Comparison of ENCODE assay signal across 1 cellular context in the genomic region with DNA sequence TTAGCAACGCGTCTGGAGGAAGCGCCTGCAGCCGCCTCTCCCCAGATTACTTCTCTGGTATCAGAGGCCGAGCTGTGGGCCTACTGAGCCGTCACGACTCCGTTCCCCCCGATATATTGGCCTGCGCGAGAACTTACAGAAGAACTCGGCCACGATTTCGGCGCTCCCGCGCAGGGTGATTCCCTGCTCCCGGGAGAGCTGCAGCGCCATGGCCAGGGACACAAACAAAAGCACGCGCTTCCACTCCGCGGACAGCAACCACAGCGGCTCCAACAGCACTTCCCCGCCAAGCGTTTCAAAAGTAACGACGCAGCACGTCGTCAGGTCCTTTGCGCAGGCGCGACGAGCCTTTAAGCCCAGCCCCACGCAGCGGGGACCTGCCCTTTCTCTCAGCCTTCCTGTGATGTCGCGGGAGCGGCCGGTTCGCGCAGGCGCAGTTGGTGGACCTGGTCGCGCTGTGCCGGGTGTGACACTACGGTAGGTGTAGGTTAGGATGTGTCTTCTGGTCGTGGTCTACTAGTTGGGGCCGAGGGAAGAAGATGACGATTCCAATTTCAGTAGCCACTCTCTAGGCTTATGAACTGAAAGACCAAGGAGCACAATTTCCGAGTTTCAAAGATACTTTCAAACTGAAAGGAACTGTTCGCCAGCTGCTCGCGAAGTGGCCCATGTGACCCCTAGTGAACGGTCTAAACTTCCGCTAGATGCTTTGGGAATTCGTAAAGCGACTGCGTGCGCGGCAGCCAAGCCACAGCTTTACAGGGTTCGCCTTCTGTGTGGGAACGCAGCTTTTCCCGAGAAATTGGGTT.
TF ChIP-seq lines count a peak whose summit lies in the region.

Gene MAD2L1 (minus strand): TSS at position 324 of the 809 bp plus-strand sequence. CDS start 114 bp downstream, at position 210.

TF ChIP-seq in H1, 55 proteins besides CTCF, POLR2A, EP300 and RAD21 (continued from another document):
- TF ChIP-seq CHD7 (IDR thresholded peaks at IDR 0.05; ENCODE audit: insufficient replicate concordance, low read length), result no peak
- no peak for TF ChIP-seq EZH2 (IDR thresholded peaks at IDR 0.05; ENCODE audit: low read depth, low read length, severe bottlenecking)
- peak; percentile 75 for TF ChIP-seq RBBP5 (IDR thresholded peaks at IDR 0.05; ENCODE audit: borderline replicate concordance, low read depth, low read length)
- peak; percentile 88 for TF ChIP-seq ASH2L (IDR thresholded peaks at IDR 0.05; ENCODE audit: low read length)
- peak; percentile 59 for TF ChIP-seq TBP (IDR thresholded peaks at IDR 0.05; ENCODE audit: low read depth, low read length)
- 0 out of 2 replicates have a peak, but pooled peaks have one; percentile 52 for TF ChIP-seq SP4 (IDR thresholded peaks at IDR 0.05; ENCODE audit: low read length)
- TF ChIP-seq, protein P1, sequence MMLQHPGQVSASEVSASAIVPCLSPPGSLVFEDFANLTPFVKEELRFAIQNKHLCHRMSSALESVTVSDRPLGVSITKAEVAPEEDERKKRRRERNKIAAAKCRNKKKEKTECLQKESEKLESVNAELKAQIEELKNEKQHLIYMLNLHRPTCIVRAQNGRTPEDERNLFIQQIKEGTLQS (IDR thresholded peaks at IDR 0.05; ENCODE audit: insufficient read depth, low read depth, low read length), result peak; percentile 48; the same call in 1 of the 2 replicates
- peak; percentile 68 for TF ChIP-seq CREB1 (IDR thresholded peaks at IDR 0.05)
- TF ChIP-seq, protein P2, sequence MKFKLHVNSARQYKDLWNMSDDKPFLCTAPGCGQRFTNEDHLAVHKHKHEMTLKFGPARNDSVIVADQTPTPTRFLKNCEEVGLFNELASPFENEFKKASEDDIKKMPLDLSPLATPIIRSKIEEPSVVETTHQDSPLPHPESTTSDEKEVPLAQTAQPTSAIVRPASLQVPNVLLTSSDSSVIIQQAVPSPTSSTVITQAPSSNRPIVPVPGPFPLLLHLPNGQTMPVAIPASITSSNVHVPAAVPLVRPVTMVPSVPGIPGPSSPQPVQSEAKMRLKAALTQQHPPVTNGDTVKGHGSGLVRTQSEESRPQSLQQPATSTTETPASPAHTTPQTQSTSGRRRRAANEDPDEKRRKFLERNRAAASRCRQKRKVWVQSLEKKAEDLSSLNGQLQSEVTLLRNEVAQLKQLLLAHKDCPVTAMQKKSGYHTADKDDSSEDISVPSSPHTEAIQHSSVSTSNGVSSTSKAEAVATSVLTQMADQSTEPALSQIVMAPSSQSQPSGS (IDR thresholded peaks at IDR 0.05; ENCODE audit: low read length), result peak; percentile 77; the same call in 1 of the 2 replicates
- TF ChIP-seq GABPA (IDR thresholded peaks at IDR 0.05; ENCODE audit: borderline replicate concordance, insufficient read depth, low read length), result no peak
- peak; percentile 72 for TF ChIP-seq KDM4A (IDR thresholded peaks at IDR 0.05; ENCODE audit: low read depth, low read length, severe bottlenecking)
- TF ChIP-seq PHF8 (conservative IDR thresholded peaks at IDR 0.05; ENCODE audit: low read depth, low read length), result peak; percentile 93
- TF ChIP-seq RFX5 (IDR thresholded peaks at IDR 0.05; ENCODE audit: borderline replicate concordance, low read depth, low read length), result no peak
- TF ChIP-seq SAP30 (IDR thresholded peaks at IDR 0.05; ENCODE audit: insufficient read depth, insufficient replicate concordance, low read length), result peak; percentile 71
- peak; percentile 38 for TF ChIP-seq TAF7 (optimal IDR thresholded peaks at IDR 0.05; ENCODE audit: borderline replicate concordance, low read depth, low read length)
- TF ChIP-seq TAF1 (IDR thresholded peaks at IDR 0.05; ENCODE audit: low read depth, low read length), result peak; percentile 82
- peak; percentile 69; the same call in 1 of the 2 replicates for TF ChIP-seq BRCA1 (IDR thresholded peaks at IDR 0.05; ENCODE audit: low read depth, low read length)
- no peak for TF ChIP-seq HDAC6 (IDR thresholded peaks at IDR 0.05; ENCODE audit: low read depth, low read length)
- TF ChIP-seq HDAC2 (IDR thresholded peaks at IDR 0.05; ENCODE audit: borderline replicate concordance in 1 of 2, low read depth in 2 of 2, low read length in 2 of 2), result peak in 1 of 2 experiments; percentile 88; a peak in 1 of 4 replicates
- TF ChIP-seq TEAD4 (IDR thresholded peaks at IDR 0.05; ENCODE audit: low read depth, low read length), result no peak
- TF ChIP-seq E2F6 (IDR thresholded peaks at IDR 0.05), result peak; percentile 79
- TF ChIP-seq BCL11A (IDR thresholded peaks at IDR 0.05; ENCODE audit: low read depth in 2 of 2, low read length in 2 of 2), result no peak
